9 cellular contexts compared by ENCODE assay signal in the genomic region with DNA sequence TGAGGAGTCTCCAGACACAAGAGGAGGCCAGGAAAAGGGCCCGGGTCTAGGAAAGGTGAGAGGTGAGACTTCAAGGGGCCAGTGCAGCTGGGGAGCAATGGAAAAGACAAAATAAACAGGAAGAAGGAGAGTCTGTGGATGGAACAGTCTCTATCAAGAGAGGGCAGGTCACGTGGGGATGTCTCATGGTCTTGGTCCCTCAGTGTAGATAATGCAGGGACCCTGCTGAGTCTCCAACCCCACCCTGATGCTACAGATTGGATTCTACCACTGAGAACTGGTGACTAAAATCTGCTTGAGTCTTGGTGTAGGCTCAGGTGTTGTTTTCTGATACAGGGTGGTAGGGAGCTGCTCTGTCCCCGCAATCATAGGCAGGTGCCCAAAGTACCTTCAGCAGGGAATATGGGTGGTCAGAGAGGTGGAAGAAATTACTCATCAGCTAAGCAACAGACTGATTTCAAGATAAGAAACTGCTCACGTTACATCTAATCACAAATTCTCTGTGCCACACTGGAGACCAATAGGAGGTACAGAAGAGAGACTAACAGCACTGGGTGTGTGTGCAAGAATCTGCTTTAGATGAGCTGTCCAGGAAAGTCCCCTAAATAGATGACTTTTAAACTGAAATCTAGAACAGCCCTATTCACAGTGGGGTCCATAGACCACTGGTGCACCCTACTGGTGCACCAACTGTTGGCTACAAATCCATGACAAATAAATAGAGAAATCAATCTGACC.
DNase-seq lines count a peak whose midpoint lies in the region; ATAC-seq and TF ChIP-seq lines count a peak whose summit lies in the region.
"Had no signal": no experiment of that assay in that cellular context is flagged by ENCODE, and none has a peak within 500 bp of the region (broad histone marks: within the 10 kb centered on the region; RNA-seq: fewer than 3 reads in every experiment).

No MANE protein-coding gene starts in this region.

- no peaks in the 10 kb centered on the region for H3K36me3 ChIP-seq in psoas muscle (ENCODE audit: insufficient read depth in 1 of 2, low read depth in 1 of 2)

- POLR2A ChIA-PET in activated CD4-positive, alpha-beta memory T cell treated with anti-CD3 and anti-CD28 coated beads for 36 hours (lab: Charles Lee): no interaction called here
- POLR2A ChIA-PET in activated CD4-positive, alpha-beta memory T cell treated with anti-CD3 and anti-CD28 coated beads, Interleukin-2, amount 10 ng/mL, durations not matched to agents 7 days and 5 days (lab: Charles Lee): no interaction called here

- CTCF ChIA-PET in activated CD4-positive, alpha-beta memory T cell treated with anti-CD3 and anti-CD28 coated beads for 36 hours (lab: Charles Lee): interaction anchor here (0.9 to 1.4 kb wide), 4 partner anchors 15 to 121 kb away, joined by 3 to 13 read pairs (median 4); no protein-coding TSS in a partner anchor
- CTCF ChIA-PET in activated CD4-positive, alpha-beta memory T cell treated with anti-CD3 and anti-CD28 coated beads, Interleukin-2, amount 10 ng/mL, durations not matched to agents 7 days and 5 days (lab: Charles Lee): interaction anchor here (1.1 to 3.2 kb wide), 2 partner anchors 111 to 120 kb away, joined by 4 to 12 read pairs; no protein-coding TSS in a partner anchor

- intact Hi-C loops in activated CD4-positive, alpha-beta memory T cell treated with anti-CD3 and anti-CD28 coated beads for 36 hours (cut with micrococcal nuclease): loop anchor here (1.0 to 10.0 kb wide), 4 partner anchors 14 to 120 kb away; a partner anchor contains a TSS
- intact Hi-C loops in psoas muscle (cut with DNase I) (loop anchor here in 1 of 2 donors (2.0 kb wide), 1 partner anchor 112 kb away; no protein-coding TSS in a partner anchor), left ventricle myocardium superior (cut with micrococcal nuclease) (no loop called here)

- H3K27ac Mint-ChIP-seq in activated CD4-positive, alpha-beta memory T cell treated with anti-CD3 and anti-CD28 coated beads for 36 hours: peak overlapping the region; percentile 59
- H3K27ac Mint-ChIP-seq in activated CD4-positive, alpha-beta memory T cell treated with anti-CD3 and anti-CD28 coated beads, Interleukin-2, amount 10 ng/mL, durations not matched to agents 7 days and 5 days: no peak overlapping the region
- H3K27ac Mint-ChIP-seq in activated naive CD8-positive, alpha-beta T cell treated with anti-CD3 and anti-CD28 coated beads for 36 hours: peak overlapping the region; percentile 16

- H3K4me3 ChIP-seq in psoas muscle: no peak overlapping the region

- peak; percentile 37 for TF ChIP-seq CTCF in psoas muscle (IDR thresholded peaks at IDR 0.05)

- H3K9me3 Mint-ChIP-seq in activated CD4-positive, alpha-beta memory T cell treated with anti-CD3 and anti-CD28 coated beads for 36 hours: no peaks in the 10 kb centered on the region
- no peaks in the 10 kb centered on the region for H3K9me3 Mint-ChIP-seq in activated CD4-positive, alpha-beta memory T cell treated with anti-CD3 and anti-CD28 coated beads, Interleukin-2, amount 10 ng/mL, durations not matched to agents 7 days and 5 days
- no peaks in the 10 kb centered on the region for H3K9me3 Mint-ChIP-seq in activated naive CD8-positive, alpha-beta T cell treated with anti-CD3 and anti-CD28 coated beads for 36 hours

- no peak overlapping the region for H3K27ac ChIP-seq in psoas muscle

- peak; percentile 52 for DNase-seq in activated CD4-positive, alpha-beta memory T cell treated with anti-CD3 and anti-CD28 coated beads for 36 hours
- DNase-seq in activated CD4-positive, alpha-beta memory T cell treated with anti-CD3 and anti-CD28 coated beads, Interleukin-2, amount 10 ng/mL, durations not matched to agents 7 days and 5 days: no peak
- DNase-seq in activated naive CD8-positive, alpha-beta T cell treated with anti-CD3 and anti-CD28 coated beads for 36 hours: peak; percentile 34
- no peak for DNase-seq in psoas muscle
- no peak for DNase-seq in putamen (ENCODE audit: low spot score)
- DNase-seq in NCI-H1436 treated with DMSO at 0.1 percent for 48 hours (lab: John Stamatoyannopoulos, UW): no peak
- DNase-seq in left ventricle myocardium superior: no peak
- DNase-seq: DMS153 had no signal

- H3K4me3 Mint-ChIP-seq in activated CD4-positive, alpha-beta memory T cell treated with anti-CD3 and anti-CD28 coated beads for 36 hours: no peak overlapping the region
- H3K4me3 Mint-ChIP-seq in activated CD4-positive, alpha-beta memory T cell treated with anti-CD3 and anti-CD28 coated beads, Interleukin-2, amount 10 ng/mL, durations not matched to agents 7 days and 5 days: no peak overlapping the region
- no peak overlapping the region for H3K4me3 Mint-ChIP-seq in activated naive CD8-positive, alpha-beta T cell treated with anti-CD3 and anti-CD28 coated beads for 36 hours

- peaks cover 31% of the 10 kb centered on the region for H3K4me1 Mint-ChIP-seq in activated CD4-positive, alpha-beta memory T cell treated with anti-CD3 and anti-CD28 coated beads for 36 hours (ENCODE audit: low read depth)
- peaks cover 30% of the 10 kb centered on the region for H3K4me1 Mint-ChIP-seq in activated CD4-positive, alpha-beta memory T cell treated with anti-CD3 and anti-CD28 coated beads, Interleukin-2, amount 10 ng/mL, durations not matched to agents 7 days and 5 days
- H3K4me1 Mint-ChIP-seq in activated naive CD8-positive, alpha-beta T cell treated with anti-CD3 and anti-CD28 coated beads for 36 hours: peaks cover 40% of the 10 kb centered on the region

- no peaks in the 10 kb centered on the region for H3K27me3 Mint-ChIP-seq in activated CD4-positive, alpha-beta memory T cell treated with anti-CD3 and anti-CD28 coated beads for 36 hours
- no peaks in the 10 kb centered on the region for H3K27me3 Mint-ChIP-seq in activated CD4-positive, alpha-beta memory T cell treated with anti-CD3 and anti-CD28 coated beads, Interleukin-2, amount 10 ng/mL, durations not matched to agents 7 days and 5 days
- no peaks in the 10 kb centered on the region for H3K27me3 Mint-ChIP-seq in activated naive CD8-positive, alpha-beta T cell treated with anti-CD3 and anti-CD28 coated beads for 36 hours

- H3K4me1 ChIP-seq in psoas muscle: no peaks in the 10 kb centered on the region

- no peaks in the 10 kb centered on the region for H3K36me3 Mint-ChIP-seq in activated CD4-positive, alpha-beta memory T cell treated with anti-CD3 and anti-CD28 coated beads for 36 hours
- H3K36me3 Mint-ChIP-seq in activated CD4-positive, alpha-beta memory T cell treated with anti-CD3 and anti-CD28 coated beads, Interleukin-2, amount 10 ng/mL, durations not matched to agents 7 days and 5 days (ENCODE audit: low read depth): no peaks in the 10 kb centered on the region
- H3K36me3 Mint-ChIP-seq in activated naive CD8-positive, alpha-beta T cell treated with anti-CD3 and anti-CD28 coated beads for 36 hours: peaks cover 1% of the 10 kb centered on the region

- WGBS in psoas muscle, 3 donors: 75 to 84% (median 78%) methylated on average over 4 of the region's 4 CpGs

- no peaks in the 10 kb centered on the region for H3K9me3 ChIP-seq in psoas muscle

- H3K27me3 ChIP-seq in psoas muscle (ENCODE audit: insufficient read depth in 3 of 3, low read length in 2 of 3): no peaks in the 10 kb centered on the region

- ATAC-seq in HG03108 (IDR thresholded peaks at IDR 0.05; ENCODE audit: unreplicated experiment) (peak; percentile 61), psoas muscle (no peak), left ventricle myocardium superior (no peak)

Comparison
In these comparisons a context has a peak if more than half of its experiments do, and no peak if none do; other contexts are left out.
1. DNase-seq: peak in activated CD4-positive, alpha-beta memory T cell treated with anti-CD3 and anti-CD28 coated beads for 36 hours (single experiment) and activated naive CD8-positive, alpha-beta T cell treated with anti-CD3 and anti-CD28 coated beads for 36 hours (single experiment); none in activated CD4-positive, alpha-beta memory T cell treated with anti-CD3 and anti-CD28 coated beads, Interleukin-2, amount 10 ng/mL, durations not matched to agents 7 days and 5 days (single experiment), psoas muscle (0 of 2), putamen (single experiment), NCI-H1436 treated with DMSO at 0.1 percent for 48 hours (single experiment) and left ventricle myocardium superior (single experiment).